16 cellular contexts compared by ENCODE assay signal in genomic region chr20:44006126-44006525, GRCh38.
DNase-seq lines count a peak whose midpoint lies in the region; ATAC-seq and TF ChIP-seq lines count a peak whose summit lies in the region.
"Had no signal": no experiment of that assay in that cellular context is flagged by ENCODE, and none has a peak within 500 bp of the region (broad histone marks: within the 10 kb centered on the region; RNA-seq: fewer than 3 reads in every experiment).

No MANE protein-coding gene starts in this region.

- H3K4me3 Mint-ChIP-seq in T-helper 2 cell treated with Interferon-gamma antibody and Interleukin-4, amounts not matched to agents 5 μg/mL and 100 μg/mL, for 36 hours: no peak overlapping the region
- H3K4me3 Mint-ChIP-seq: CD4-positive, alpha-beta memory T cell; HFFc6 had no signal

- TF ChIP-seq POLR2A in prostate gland (IDR thresholded peaks at IDR 0.05): no peak

- no peak overlapping the region for H3K4me3 ChIP-seq in Karpas-422 (ENCODE audit: low read length)
- H3K4me3 ChIP-seq in RWPE2 (ENCODE audit: severe bottlenecking): no peak overlapping the region
- H3K4me3 ChIP-seq in prostate gland: no peak overlapping the region
- H3K4me3 ChIP-seq: HAP-1 had no signal

- no peak overlapping the region for H3K27ac Mint-ChIP-seq in T-helper 2 cell treated with Interferon-gamma antibody and Interleukin-4, amounts not matched to agents 5 μg/mL and 100 μg/mL, for 36 hours
- H3K27ac Mint-ChIP-seq: CD4-positive, alpha-beta memory T cell; HFFc6 had no signal

- intact Hi-C loops in sciatic nerve (cut with DNase I) (no loop called here), Right ventricle myocardium inferior (cut with DNase I) (no loop called here), prostate gland (cut with DNase I) (no loop called here)

- no peaks in the 10 kb centered on the region for H3K9me3 Mint-ChIP-seq in T-helper 2 cell treated with Interferon-gamma antibody and Interleukin-4, amounts not matched to agents 5 μg/mL and 100 μg/mL, for 36 hours
- H3K9me3 Mint-ChIP-seq: HFFc6 had no signal

- H3K27me3 Mint-ChIP-seq in T-helper 2 cell treated with Interferon-gamma antibody and Interleukin-4, amounts not matched to agents 5 μg/mL and 100 μg/mL, for 36 hours (ENCODE audit: low read depth): peaks cover 62% of the 10 kb centered on the region

- peak overlapping the region; percentile 41; the same call in 1 of the 2 replicates for H3K27ac ChIP-seq in Karpas-422 (ENCODE audit: low read length)
- no peak overlapping the region for H3K27ac ChIP-seq in RWPE2 (ENCODE audit: poor library complexity, severe bottlenecking)
- no peak overlapping the region for H3K27ac ChIP-seq in prostate gland

- H3K4me1 Mint-ChIP-seq in T-helper 2 cell treated with Interferon-gamma antibody and Interleukin-4, amounts not matched to agents 5 μg/mL and 100 μg/mL, for 36 hours (ENCODE audit: low read depth): peaks cover 30% of the 10 kb centered on the region

- no peaks in the 10 kb centered on the region for H3K27me3 ChIP-seq in Karpas-422 (ENCODE audit: low read length)
- no peaks in the 10 kb centered on the region for H3K27me3 ChIP-seq in RWPE2 (ENCODE audit: insufficient read depth, poor library complexity, severe bottlenecking)
- no peaks in the 10 kb centered on the region for H3K27me3 ChIP-seq in prostate gland (replicated peaks; ENCODE audit: insufficient read depth)

- H3K36me3 Mint-ChIP-seq in T-helper 2 cell treated with Interferon-gamma antibody and Interleukin-4, amounts not matched to agents 5 μg/mL and 100 μg/mL, for 36 hours (ENCODE audit: low read depth): no peaks in the 10 kb centered on the region
- H3K36me3 Mint-ChIP-seq: CD4-positive, alpha-beta memory T cell had no signal

- peaks cover 98% of the 10 kb centered on the region for H3K4me1 ChIP-seq in Karpas-422 (ENCODE audit: low read length)
- no peaks in the 10 kb centered on the region for H3K4me1 ChIP-seq in RWPE2 (ENCODE audit: insufficient read depth, poor library complexity, severe bottlenecking)
- peaks cover 3% of the 10 kb centered on the region for H3K4me1 ChIP-seq in prostate gland (replicated peaks)
- H3K4me1 ChIP-seq: HAP-1 had no signal

- H3K36me3 ChIP-seq in Karpas-422 (ENCODE audit: insufficient read depth, low read length) (peaks cover 30% of the 10 kb centered on the region), RWPE2 (ENCODE audit: low read depth) (no peaks in the 10 kb centered on the region), prostate gland (no peaks in the 10 kb centered on the region)
- H3K36me3 ChIP-seq: HAP-1 had no signal

- DNase-seq in Karpas-422 (no peak), RWPE2 (ENCODE audit: low spot score) (peak; percentile 64), islet precursor cell (peak; percentile 33), sciatic nerve (ENCODE audit: low spot score) (peak; percentile 28), Right ventricle myocardium inferior (ENCODE audit: missing footprints) (no peak), prostate gland (ENCODE audit: low spot score) (no peak)
- no peak for DNase-seq in T-helper 2 cell treated with Interferon-gamma antibody and Interleukin-4, amounts not matched to agents 5 μg/mL and 100 μg/mL, for 36 hours (ENCODE audit: low spot score)
- DNase-seq: C1 segment of cervical spinal cord; Calu3; CD4-positive, alpha-beta memory T cell; COR-L47; DMS79 treated with DMSO at 0.1 percent for 48 hours; GF-D8; GOT3; HFFc6 had no signal

- H3K9me2 ChIP-seq in Karpas-422 (replicated peaks; ENCODE audit: insufficient read depth, low read length): no peaks in the 10 kb centered on the region

- TF ChIP-seq CTCF in RWPE2 (IDR thresholded peaks at IDR 0.05; ENCODE audit: poor library complexity, severe bottlenecking) (no peak), prostate gland (IDR thresholded peaks at IDR 0.05) (no peak)

- H3K4me2 ChIP-seq in Karpas-422 (ENCODE audit: low read depth, low read length, poor library complexity, severe bottlenecking): no peak overlapping the region

- WGBS in prostate gland: 92% methylated on average over 6 of the region's 6 CpGs

- no peaks in the 10 kb centered on the region for H4K20me1 ChIP-seq in Karpas-422 (ENCODE audit: insufficient read depth, low read depth, low read length)

- H3K9ac ChIP-seq in Karpas-422 (ENCODE audit: low read length): no peak overlapping the region

- peaks cover 76% of the 10 kb centered on the region for H3K79me2 ChIP-seq in Karpas-422 (ENCODE audit: low read length)

- H2AFZ ChIP-seq in Karpas-422 (ENCODE audit: low read length): no peak overlapping the region

- H3K9me3 ChIP-seq in Karpas-422 (ENCODE audit: low read length) (no peaks in the 10 kb centered on the region), RWPE2 (ENCODE audit: severe bottlenecking) (no peaks in the 10 kb centered on the region), prostate gland (no peaks in the 10 kb centered on the region)
- H3K9me3 ChIP-seq: HAP-1 had no signal

- ATAC-seq in RWPE2 (ENCODE audit: low read depth) (no peak), sciatic nerve (no peak), Right ventricle myocardium inferior (no peak)

Comparison
In these comparisons a context has a peak if more than half of its experiments do, and no peak if none do; other contexts are left out.
1. DNase-seq: peak in RWPE2 (single experiment), islet precursor cell (single experiment) and sciatic nerve (single experiment); none in Karpas-422 (single experiment), T-helper 2 cell treated with Interferon-gamma antibody and Interleukin-4, amounts not matched to agents 5 μg/mL and 100 μg/mL, for 36 hours (single experiment), Right ventricle myocardium inferior (single experiment) and prostate gland (single experiment).